8 cellular contexts compared by ENCODE assay signal in the genomic region with DNA sequence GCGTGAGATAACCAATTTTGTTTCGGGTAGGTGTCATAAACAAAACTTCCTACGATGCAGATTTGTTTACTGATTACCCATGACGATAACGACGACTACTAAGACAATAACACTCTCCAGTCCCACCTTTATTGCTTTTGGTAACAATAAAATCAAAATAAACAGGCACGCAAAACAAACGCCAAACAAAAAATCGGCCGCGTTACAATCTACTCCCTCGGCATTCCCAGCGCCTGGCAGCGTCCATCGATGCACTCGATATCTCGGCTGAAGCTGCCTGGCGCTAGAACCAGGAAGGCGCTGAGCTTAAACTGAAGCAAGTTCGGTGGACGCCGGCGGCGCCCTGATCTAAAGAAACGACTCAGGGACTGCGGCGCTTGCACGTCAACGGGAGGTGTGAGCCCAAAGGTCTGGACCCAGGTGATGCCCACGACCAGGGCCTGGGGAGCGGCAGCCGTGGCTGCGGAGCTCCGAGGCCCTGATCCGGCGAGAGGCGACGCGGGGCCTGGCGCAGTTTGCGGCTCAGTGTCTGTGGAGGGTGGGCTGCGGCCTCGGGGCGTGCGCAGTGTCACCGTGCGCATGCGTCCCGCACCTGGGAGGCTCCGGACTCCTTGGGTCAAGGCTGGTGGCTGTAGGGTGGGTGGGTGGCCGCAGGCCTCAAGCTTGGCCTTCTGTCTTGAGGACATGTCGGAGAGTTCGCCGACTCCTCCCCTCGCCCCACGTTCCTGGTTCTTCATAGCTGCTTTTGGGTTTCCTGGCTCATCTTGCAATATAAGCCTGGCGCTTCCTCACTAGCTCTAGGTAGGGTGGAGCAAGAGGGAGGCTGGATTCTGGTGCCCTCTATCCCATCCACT. TPM values are rescaled to one million over a fixed set of nuclear protein-coding genes. Genes with fewer than 3 reads are reported as not detected.
DNase-seq lines count a peak whose midpoint lies in the region; ATAC-seq, FAIRE-seq and TF ChIP-seq lines count a peak whose summit lies in the region.

A gene with protein sequence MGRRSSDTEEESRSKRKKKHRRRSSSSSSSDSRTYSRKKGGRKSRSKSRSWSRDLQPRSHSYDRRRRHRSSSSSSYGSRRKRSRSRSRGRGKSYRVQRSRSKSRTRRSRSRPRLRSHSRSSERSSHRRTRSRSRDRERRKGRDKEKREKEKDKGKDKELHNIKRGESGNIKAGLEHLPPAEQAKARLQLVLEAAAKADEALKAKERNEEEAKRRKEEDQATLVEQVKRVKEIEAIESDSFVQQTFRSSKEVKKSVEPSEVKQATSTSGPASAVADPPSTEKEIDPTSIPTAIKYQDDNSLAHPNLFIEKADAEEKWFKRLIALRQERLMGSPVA (plus strand): TSS at position 286 of the 854 bp plus-strand sequence. CDS start 12,016 bp downstream, outside the sequence.

- peak; percentile 76 for ATAC-seq in HG02852 (IDR thresholded peaks at IDR 0.05; ENCODE audit: unreplicated experiment)
- ATAC-seq in psoas muscle = peak; percentile 91 to 96 (median 94)

- intact Hi-C loops in T-helper 1 cell treated with Interleukin-12 subunit alpha and Interleukin-12 subunit beta and Interleukin-4 antibody, amounts not matched to agents 30 ng/mL and 1 ng/mL, for 36 hours (cut with micrococcal nuclease) = loop anchor here (1.0 to 10.0 kb wide), 11 partner anchors 12 to 1628 kb away; a partner anchor contains a TSS
- intact Hi-C loops in left ventricle myocardium inferior (cut with micrococcal nuclease) (no loop called here), psoas muscle (cut with DNase I) (loop anchor here in 1 of 2 donors (10.0 kb wide), 1 partner anchor 495 kb away; no protein-coding TSS in a partner anchor)

- H3K4me1 ChIP-seq in left ventricle myocardium inferior (peaks cover 50% of the 10 kb centered on the region), psoas muscle (peaks cover 15% of the 10 kb centered on the region), urinary bladder (ENCODE audit: insufficient read depth) (no peaks in the 10 kb centered on the region)

- peak; percentile 86 for TF ChIP-seq POLR2A in GM12892 (IDR thresholded peaks at IDR 0.05; ENCODE audit: low read depth, low read length)

- FAIRE-seq in GM12892 (lab: Jason Lieb, UNC) = peak; percentile 89

- H3K27me3 ChIP-seq in left ventricle myocardium inferior (ENCODE audit: low read depth) = peaks cover 44% of the 10 kb centered on the region
- peaks cover 9 to 42% (median 20%) of the 10 kb centered on the region in 3 donors for H3K27me3 ChIP-seq in psoas muscle (ENCODE audit: insufficient read depth in 3 of 3, low read length in 2 of 3)

- peaks cover 12% of the 10 kb centered on the region for H3K9me3 ChIP-seq in left ventricle myocardium inferior (replicated peaks)
- H3K9me3 ChIP-seq in psoas muscle = no peaks in the 10 kb centered on the region

- DNase-seq in GM12892 (ENCODE audit: insufficient read length) = no peak
- DNase-seq in NCI-H146 (lab: John Stamatoyannopoulos, UW) = peak; percentile 95
- peak; percentile 87 for DNase-seq in amniotic epithelial cell (ENCODE audit: low read depth)
- peak; percentile 80 for DNase-seq in left ventricle myocardium inferior
- DNase-seq in psoas muscle = peak; percentile 84 to 91

- H3K4me3 ChIP-seq in left ventricle myocardium inferior = peak within 1 kb of the TSS; percentile 88
- peak within 1 kb of the TSS; percentile 80 for H3K4me3 ChIP-seq in psoas muscle
- H3K4me3 ChIP-seq in urinary bladder (ENCODE audit: low read depth, low read length) = peak within 1 kb of the TSS; percentile 84

- H3K36me3 ChIP-seq in left ventricle myocardium inferior (peaks cover 4% of the 10 kb centered on the region), psoas muscle (ENCODE audit: insufficient read depth in 1 of 2, low read depth in 1 of 2) (no peaks in the 10 kb centered on the region), urinary bladder (ENCODE audit: insufficient read depth) (no peaks in the 10 kb centered on the region)

- TF ChIP-seq CTCF in left ventricle myocardium inferior (IDR thresholded peaks at IDR 0.05; ENCODE audit: borderline replicate concordance) (no peak), psoas muscle (IDR thresholded peaks at IDR 0.05) (no peak)

- WGBS in psoas muscle, 3 donors = 0% methylated on average over 51 to 57 of the region's 57 CpGs
- WGBS in urinary bladder = under 1% methylated on average over 57 of the region's 57 CpGs

- H3K27ac ChIP-seq in left ventricle myocardium inferior (replicated peaks) = peak within 1 kb of the TSS; percentile 76
- H3K27ac ChIP-seq in psoas muscle = peak within 1 kb of the TSS; percentile 75
- no peak within 1 kb of the TSS for H3K27ac ChIP-seq in urinary bladder (ENCODE audit: low read depth)

RNA-seq across cellular contexts. Expression of the gene that starts here (rescaled TPM):
- polyA plus RNA-seq in GM12892 (2012; ENCODE audit: missing spikeins) = 33.7 TPM
- 38.9 and 42.5 TPM in 2 replicates for total RNA-seq in T-helper 1 cell treated with Interleukin-12 subunit alpha and Interleukin-12 subunit beta and Interleukin-4 antibody, amounts not matched to agents 30 ng/mL and 1 ng/mL, for 36 hours
- 19.1 TPM for total RNA-seq in left ventricle myocardium inferior
- 10 to 100 TPM; 16.1 to 26.3 (median 19.4) TPM for total RNA-seq in psoas muscle
- polyA plus RNA-seq in psoas muscle = 10 to 100 TPM; 12.9 to 27.2 (median 19.8) TPM
- 70.6 TPM for total RNA-seq in urinary bladder
- polyA plus RNA-seq in urinary bladder = 29.3 TPM
